In genomic region chr5:1140188-1140817, GRCh38 we compare ENCODE assay signal across 8 cellular contexts. TPM values are rescaled to one million over a fixed set of nuclear protein-coding genes. Genes with fewer than 3 reads are reported as not detected.
DNase-seq lines count a peak whose midpoint lies in the region; ATAC-seq, FAIRE-seq and TF ChIP-seq lines count a peak whose summit lies in the region.

No MANE protein-coding gene starts in this region.

- no peaks in the 10 kb centered on the region for H3K36me3 ChIP-seq in endothelial cell of umbilical vein (ENCODE audit: control insufficient read depth in 2 of 2, extremely low read depth in 1 of 2, insufficient read depth in 2 of 2, low read length in 2 of 2)
- H3K36me3 ChIP-seq in naive thymus-derived CD4-positive, alpha-beta T cell (ENCODE audit: control insufficient read depth in 2 of 3, insufficient read depth in 3 of 3, low read length in 3 of 3), result no peaks in the 10 kb centered on the region

- no peaks in the 10 kb centered on the region for H3K9me1 ChIP-seq in endothelial cell of umbilical vein (replicated peaks; ENCODE audit: control insufficient read depth, extremely low read depth, insufficient read depth, low read length)

- BruUV-seq in endothelial cell of umbilical vein (replicated peaks; lab: Mats Ljungman, UMichigan), result no TSS peak

- H3K4me1 ChIP-seq in endothelial cell of umbilical vein (ENCODE audit: control insufficient read depth, extremely low read depth, insufficient read depth, low read length), result peaks cover 2% of the 10 kb centered on the region
- H3K4me1 ChIP-seq in naive thymus-derived CD4-positive, alpha-beta T cell (ENCODE audit: control insufficient read depth in 2 of 2, insufficient read depth in 2 of 2, low read length in 2 of 2), result no peaks in the 10 kb centered on the region

- no peak overlapping the region for H3K4me2 ChIP-seq in endothelial cell of umbilical vein (ENCODE audit: insufficient read depth, low read length)

- no peak overlapping the region for H3K4me3 ChIP-seq in endothelial cell of umbilical vein (replicated peaks in 1 of 3; ENCODE audit: insufficient read depth in 1 of 3, low read depth in 1 of 3, low read length in 3 of 3)
- no peak overlapping the region for H3K4me3 ChIP-seq in naive thymus-derived CD4-positive, alpha-beta T cell (ENCODE audit: low read length)

- intact Hi-C loops in endothelial cell of umbilical vein (cut with micrococcal nuclease), result loop anchor here (1.0 kb wide), 2 partner anchors 150 to 217 kb away; no protein-coding TSS in a partner anchor
- intact Hi-C loops in naive thymus-derived CD4-positive, alpha-beta T cell (cut with micrococcal nuclease), result loop anchor here (1.0 to 2.0 kb wide), 7 partner anchors 28 to 217 kb away; partner anchors contain the start of gene SLC12A7 (in 1 of the 2)

- H2AFZ ChIP-seq in endothelial cell of umbilical vein (ENCODE audit: low read depth, low read length), result no peak overlapping the region

- H3K4me1 Mint-ChIP-seq in naive thymus-derived CD4-positive, alpha-beta T cell, result peaks cover 0 to 18% (median 4%) of the 10 kb centered on the region in 7 donors
- H3K4me1 Mint-ChIP-seq in stimulated activated naive B cell treated with anti-CD40 and anti-IgM and Interleukin-4, amounts not matched to agents 10 μg/mL and 1 μg/mL and 100 μg/mL, for 72 hours, result peaks cover 24 to 26% of the 10 kb centered on the region in 2 donors

- no peaks in the 10 kb centered on the region for H3K79me2 ChIP-seq in endothelial cell of umbilical vein (ENCODE audit: control insufficient read depth, insufficient read depth, low read length)

- dilution Hi-C loops in endothelial cell of umbilical vein (cut with MboI; ENCODE audit: extremely low pct_ligation_motif_present, low sequenced_read_pairs), result no loop called here

- POLR2A ChIA-PET in endothelial cell of umbilical vein (lab: Charles Lee), result no interaction called here
- POLR2A ChIA-PET in naive thymus-derived CD4-positive, alpha-beta T cell (lab: Charles Lee), result interaction anchor here (1.9 kb wide), 1 partner anchor 217 kb away, joined by 5 read pairs; no protein-coding TSS in a partner anchor

- CTCF ChIA-PET in endothelial cell of umbilical vein (lab: Charles Lee), result interaction anchor here (0.7 to 3.6 kb wide), 16 partner anchors 10 to 513 kb away, joined by 3 to 39 read pairs (median 4); no protein-coding TSS in a partner anchor
- CTCF ChIA-PET in naive thymus-derived CD4-positive, alpha-beta T cell (lab: Charles Lee), result interaction anchor here (0.7 to 2.2 kb wide), 10 partner anchors 28 to 472 kb away, joined by 3 to 23 read pairs (median 4); partner anchors contain the start of gene NKD2

- H3K9me3 ChIP-seq in endothelial cell of umbilical vein (replicated peaks; ENCODE audit: control insufficient read depth, insufficient read depth, low read length), result no peaks in the 10 kb centered on the region
- no peaks in the 10 kb centered on the region for H3K9me3 ChIP-seq in naive thymus-derived CD4-positive, alpha-beta T cell (ENCODE audit: control insufficient read depth in 2 of 3, low read length in 3 of 3)

- peaks cover 0 to 2% (median 0%) of the 10 kb centered on the region in 5 donors for H3K36me3 Mint-ChIP-seq in naive thymus-derived CD4-positive, alpha-beta T cell
- H3K36me3 Mint-ChIP-seq in stimulated activated naive B cell treated with anti-CD40 and anti-IgM and Interleukin-4, amounts not matched to agents 10 μg/mL and 1 μg/mL and 100 μg/mL, for 72 hours, result peaks cover 4% of the 10 kb centered on the region in 2 donors

- no peak for FAIRE-seq in endothelial cell of umbilical vein (lab: Jason Lieb, UNC)

- H4K20me1 ChIP-seq in endothelial cell of umbilical vein (replicated peaks; ENCODE audit: control insufficient read depth, extremely low read depth, insufficient read depth, low read length), result no peaks in the 10 kb centered on the region

- DNase-seq in GM13976 (ENCODE audit: low spot score) (peak; percentile 90), NCI-H69 (lab: John Stamatoyannopoulos, UW) (peak; percentile 89), endothelial cell of umbilical vein (ENCODE audit: low read depth, low spot score) (peak; percentile 42), cerebellum (ENCODE audit: low spot score) (no peak)
- DNase-seq in activated CD8-positive, alpha-beta memory T cell treated with anti-CD3 and anti-CD28 coated beads for 4 hours (ENCODE audit: low read depth in 2 of 2), result peak; percentile 56 to 68
- DNase-seq in naive thymus-derived CD4-positive, alpha-beta T cell, result peak; percentile 74 to 93 (median 84)
- DNase-seq in stimulated activated naive B cell treated with anti-CD40 and anti-IgM and Interleukin-4, amounts not matched to agents 10 μg/mL and 1 μg/mL and 100 μg/mL, for 72 hours, result peak; percentile 66

- H3K27me3 ChIP-seq in endothelial cell of umbilical vein (ENCODE audit: control insufficient read depth in 2 of 2, insufficient read depth in 2 of 2, low read length in 2 of 2), result no peaks in the 10 kb centered on the region
- H3K27me3 ChIP-seq in naive thymus-derived CD4-positive, alpha-beta T cell (ENCODE audit: control insufficient read depth in 2 of 2, insufficient read depth in 2 of 2, low read length in 2 of 2), result no peaks in the 10 kb centered on the region

- H3K27ac ChIP-seq in endothelial cell of umbilical vein (ENCODE audit: insufficient read depth, low read depth, low read length), result no peak overlapping the region
- H3K27ac ChIP-seq in naive thymus-derived CD4-positive, alpha-beta T cell (ENCODE audit: low read depth, low read length), result no peak overlapping the region

- peak overlapping the region in 1 of 9 donors; percentile 51 for H3K27ac Mint-ChIP-seq in naive thymus-derived CD4-positive, alpha-beta T cell
- no peak overlapping the region for H3K27ac Mint-ChIP-seq in stimulated activated naive B cell treated with anti-CD40 and anti-IgM and Interleukin-4, amounts not matched to agents 10 μg/mL and 1 μg/mL and 100 μg/mL, for 72 hours

- peak; percentile 93 for TF ChIP-seq CTCF in GM13976 (IDR thresholded peaks at IDR 0.05; ENCODE audit: borderline replicate concordance, control extremely low read depth, extremely low read depth, insufficient read depth, missing control alignments)
- peak; percentile 63 to 91 for TF ChIP-seq CTCF in endothelial cell of umbilical vein (IDR thresholded peaks at IDR 0.05; ENCODE audit: extremely low read depth in 1 of 2, insufficient read depth in 1 of 2, low read depth in 1 of 2, low read length in 2 of 2)

- peaks cover 0 to 9% (median 0%) of the 10 kb centered on the region in 11 donors for H3K9me3 Mint-ChIP-seq in naive thymus-derived CD4-positive, alpha-beta T cell
- H3K9me3 Mint-ChIP-seq in stimulated activated naive B cell treated with anti-CD40 and anti-IgM and Interleukin-4, amounts not matched to agents 10 μg/mL and 1 μg/mL and 100 μg/mL, for 72 hours, result peaks cover 0 to 3% of the 10 kb centered on the region in 2 donors

- TF ChIP-seq POLR2A in endothelial cell of umbilical vein (IDR thresholded peaks at IDR 0.05; ENCODE audit: low read depth, low read length), result no peak

- no peak overlapping the region for H3K9ac ChIP-seq in endothelial cell of umbilical vein (replicated peaks; ENCODE audit: extremely low read depth, insufficient read depth, low read length)

- ATAC-seq in HG03342 (IDR thresholded peaks at IDR 0.05; ENCODE audit: unreplicated experiment), result peak; percentile 65
- peak; percentile 90 for ATAC-seq in naive thymus-derived CD4-positive, alpha-beta T cell
- peak; percentile 85 to 92 for ATAC-seq in stimulated activated naive B cell treated with anti-CD40 and anti-IgM and Interleukin-4, amounts not matched to agents 10 μg/mL and 1 μg/mL and 100 μg/mL, for 72 hours (replicated peaks)

- H3K27me3 Mint-ChIP-seq in naive thymus-derived CD4-positive, alpha-beta T cell, result peaks cover 0 to 4% (median 0%) of the 10 kb centered on the region in 5 donors
- peaks cover 30 to 32% of the 10 kb centered on the region in 2 donors for H3K27me3 Mint-ChIP-seq in stimulated activated naive B cell treated with anti-CD40 and anti-IgM and Interleukin-4, amounts not matched to agents 10 μg/mL and 1 μg/mL and 100 μg/mL, for 72 hours

- in situ Hi-C loops in GM13976 (cut with MboI; ENCODE audit: low sequenced_read_pairs, unreplicated experiment), result no loop called here

- H3K4me3 Mint-ChIP-seq in naive thymus-derived CD4-positive, alpha-beta T cell, result peak overlapping the region in 2 of 10 donors; percentile 44 to 53
- H3K4me3 Mint-ChIP-seq in stimulated activated naive B cell treated with anti-CD40 and anti-IgM and Interleukin-4, amounts not matched to agents 10 μg/mL and 1 μg/mL and 100 μg/mL, for 72 hours, result peak overlapping the region; percentile 10 to 65

TF ChIP-seq in endothelial cell of umbilical vein, 7 proteins besides CTCF, POLR2A, EP300 and RAD21:
- no peak for TF ChIP-seq MYC (IDR thresholded peaks at IDR 0.05; ENCODE audit: low read depth, low read length)
- TF ChIP-seq, protein P1, sequence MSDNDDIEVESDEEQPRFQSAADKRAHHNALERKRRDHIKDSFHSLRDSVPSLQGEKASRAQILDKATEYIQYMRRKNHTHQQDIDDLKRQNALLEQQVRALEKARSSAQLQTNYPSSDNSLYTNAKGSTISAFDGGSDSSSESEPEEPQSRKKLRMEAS (IDR thresholded peaks at IDR 0.05; ENCODE audit: insufficient read depth, insufficient read length), result no peak
- no peak for TF ChIP-seq GATA2 (IDR thresholded peaks at IDR 0.05; ENCODE audit: insufficient read depth, insufficient read length, low read depth, low read length)
- no peak for TF ChIP-seq EZH2 (IDR thresholded peaks at IDR 0.05; ENCODE audit: borderline replicate concordance, low read depth, low read length, severe bottlenecking)
- TF ChIP-seq JUN (IDR thresholded peaks at IDR 0.05; ENCODE audit: borderline replicate concordance, insufficient read depth, insufficient read length, low read depth), result no peak
- TF ChIP-seq FOS (IDR thresholded peaks at IDR 0.05; ENCODE audit: borderline replicate concordance, insufficient read depth, low read length), result no peak
- TF ChIP-seq POLR2AphosphoS5 (IDR thresholded peaks at IDR 0.05; ENCODE audit: insufficient read depth, low read depth, low read length), result no peak

RNA-seq across cellular contexts. Expression of gene SLC12A7, which starts 28.4 kb away (rescaled TPM):
- 28.7 and 38.8 TPM in 2 replicates for total RNA-seq in endothelial cell of umbilical vein
- 16.4 and 20.3 TPM in 2 replicates for polyA plus RNA-seq in endothelial cell of umbilical vein
- 10.5 and 12.1 TPM in 2 replicates for polyA plus RNA-seq in endothelial cell of umbilical vein (2011; cell fraction: cytosol; rRNA removed)
- polyA plus RNA-seq in endothelial cell of umbilical vein (2011; cell fraction: nucleus; rRNA removed), result 58.8 and 64.9 TPM in 2 replicates
- 16.8 and 24.4 TPM in 2 replicates for polyA plus RNA-seq in endothelial cell of umbilical vein (2012)
- 23.3 and 25.7 TPM in 2 replicates for polyA minus RNA-seq in endothelial cell of umbilical vein
- polyA minus RNA-seq in endothelial cell of umbilical vein (2011; cell fraction: cytosol; rRNA and poly(A)+ RNA removed), result 7.6 TPM
- polyA minus RNA-seq in endothelial cell of umbilical vein (2011; cell fraction: nucleus; rRNA and poly(A)+ RNA removed), result 19.1 and 31.4 TPM in 2 replicates
- 100 to 1,000 TPM in 1 of 5 experiments, 10 to 100 TPM in 4; 45.3 to 101 (median 64.5) TPM for total RNA-seq in naive thymus-derived CD4-positive, alpha-beta T cell
- 10 to 100 TPM in 1 of 2 donors, 1 to 10 TPM in 1; 6.4 to 30.5 TPM for polyA plus RNA-seq in naive thymus-derived CD4-positive, alpha-beta T cell
- total RNA-seq in cerebellum, result 10.1 TPM
